In the genomic region with DNA sequence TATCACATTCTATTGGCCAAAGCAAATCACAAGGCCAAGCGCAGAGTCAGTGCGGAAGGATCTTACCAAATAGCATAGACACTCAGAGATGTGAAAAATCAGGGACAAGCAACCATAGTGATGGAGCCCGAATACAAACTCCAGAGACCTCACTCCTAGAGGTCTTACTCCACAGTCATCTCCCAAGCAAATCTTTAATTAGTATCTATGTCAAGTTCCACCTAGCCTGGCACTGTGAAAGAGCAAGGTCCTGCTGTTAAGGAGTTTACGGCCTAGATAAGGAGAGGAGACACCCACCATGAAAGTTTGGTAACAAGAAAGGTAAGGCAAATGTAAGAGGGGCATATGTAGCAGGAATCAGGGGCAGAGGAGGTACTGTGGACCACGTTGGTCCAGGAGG, we compare ENCODE assay signal across 26 cellular contexts. TPM values are rescaled to one million over a fixed set of nuclear protein-coding genes. Genes with fewer than 3 reads are reported as not detected.
"Had no signal": no experiment of that assay in that cellular context is flagged by ENCODE, and none has a peak within 500 bp of the region (broad histone marks: within the 10 kb centered on the region; RNA-seq: fewer than 3 reads in every experiment).

No MANE protein-coding gene starts in this region.

- H3K27me3 ChIP-seq: dorsolateral prefrontal cortex, stomach had no signal

- H3K27ac Mint-ChIP-seq: immature natural killer cell; naive thymus-derived CD8-positive, alpha-beta T cell had no signal

- H3K4me3 ChIP-seq: dorsolateral prefrontal cortex, heart right ventricle, lung, stomach, thoracic aorta had no signal

- FAIRE-seq: endometrium, frontal cortex, keratinocyte had no signal

- ATAC-seq: esophagus mucosa; heart right ventricle; left cardiac atrium; left ventricle myocardium superior; naive thymus-derived CD8-positive, alpha-beta T cell; sciatic nerve had no signal

- DNase-seq: cortex of kidney; dorsolateral prefrontal cortex; effector CD8-positive, alpha-beta T cell; heart right ventricle; immature natural killer cell; left cardiac atrium; left ventricle myocardium superior; mesenchymal stem cell; naive thymus-derived CD8-positive, alpha-beta T cell; stimulated activated CD4-positive, alpha-beta T cell treated with anti-CD3 and anti-CD28 coated beads, Interleukin-2, amount 100 ng/mL, for 24 hours; stimulated activated CD4-positive, alpha-beta T cell treated with anti-CD3 and anti-CD28 coated beads, Interleukin-4, amount 100 ng/mL, for 4 hours; stimulated activated naive CD4-positive, alpha-beta T cell; stomach; substantia nigra; trophoblast cell had no signal

- H3K9me3 Mint-ChIP-seq: immature natural killer cell; naive thymus-derived CD8-positive, alpha-beta T cell had no signal

- H3K36me3 Mint-ChIP-seq: naive thymus-derived CD8-positive, alpha-beta T cell had no signal

- H3K9me3 ChIP-seq: heart right ventricle, neutrophil, stomach, thoracic aorta had no signal

- H3K27ac ChIP-seq: dorsolateral prefrontal cortex, heart right ventricle, neutrophil, stomach, thoracic aorta had no signal

- H3K4me1 ChIP-seq: stomach had no signal

- H3K36me3 ChIP-seq: heart right ventricle, neutrophil, stomach, thoracic aorta had no signal

RNA-seq across cellular contexts. Expression of a gene that starts 7.4 kb away (rescaled TPM):
- total RNA-seq: glomerular endothelial cell; naive thymus-derived CD8-positive, alpha-beta T cell; pulmonary artery endothelial cell had no signal
- polyA plus RNA-seq: neural cell had no signal
